Comparison of ENCODE assay signal across 21 cellular contexts in the genomic region with DNA sequence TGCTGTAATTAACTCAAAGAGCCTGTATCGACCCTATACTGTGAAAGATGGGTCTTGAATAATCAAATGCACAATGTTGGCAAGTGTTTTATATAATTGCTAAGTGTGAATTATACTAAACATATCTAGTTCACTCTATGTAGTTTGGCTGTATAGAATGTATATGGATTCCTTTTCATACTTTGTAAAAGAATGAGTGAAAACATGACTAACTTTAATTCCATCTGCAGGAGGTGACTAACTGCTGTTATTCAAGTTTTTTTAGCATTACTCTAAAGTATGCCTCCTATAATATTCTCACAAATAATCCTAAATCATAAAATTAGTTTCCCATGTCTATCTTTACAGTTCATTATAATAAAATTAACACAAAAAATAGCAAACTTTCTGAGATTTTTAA.
DNase-seq lines count a peak whose midpoint lies in the region; ATAC-seq, FAIRE-seq and TF ChIP-seq lines count a peak whose summit lies in the region.
"Had no signal": no experiment of that assay in that cellular context is flagged by ENCODE, and none has a peak within 500 bp of the region (broad histone marks: within the 10 kb centered on the region; RNA-seq: fewer than 3 reads in every experiment).

No MANE protein-coding gene starts in this region.

- H3K9me2 ChIP-seq in PC-3 (replicated peaks; ENCODE audit: low read length), result no peaks in the 10 kb centered on the region

- H3K9ac ChIP-seq in PC-3 (ENCODE audit: low read length) (peak overlapping the region; percentile 80), neural progenitor cell (no peak overlapping the region)
- H3K9ac ChIP-seq: BLaER1 treated with 17β-estradiol and CSF1 and Interleukin-3, amounts not matched to agents 10 nM and 100 nM had no signal

- no peak for FAIRE-seq in bronchial epithelial cell (lab: Jason Lieb, UNC)
- FAIRE-seq: A549, D721Med, G401.6, GM12891, GM19239 had no signal

- no peak overlapping the region for H3K4me3 Mint-ChIP-seq in neural progenitor cell
- H3K4me3 Mint-ChIP-seq: B cell; CD4-positive, alpha-beta T cell; CD8-positive, alpha-beta T cell had no signal

- no peaks in the 10 kb centered on the region for H3F3A ChIP-seq in PC-3 (ENCODE audit: low read length, unreplicated experiment)
- H3F3A ChIP-seq in neural progenitor cell (ENCODE audit: low read depth), result no peaks in the 10 kb centered on the region

- no peaks in the 10 kb centered on the region for H4K20me1 ChIP-seq in PC-3 (ENCODE audit: low read length)
- H4K20me1 ChIP-seq in neural progenitor cell (ENCODE audit: low read depth), result no peaks in the 10 kb centered on the region
- H4K20me1 ChIP-seq: BLaER1 treated with 17β-estradiol and CSF1 and Interleukin-3, amounts not matched to agents 10 nM and 100 nM had no signal

- DNase-seq in PC-3 (peak; percentile 37), bronchial epithelial cell (ENCODE audit: low read depth) (peak; percentile 10), neural progenitor cell (ENCODE audit: low spot score) (no peak), SIG-M5 (lab: John Stamatoyannopoulos, UW) (no peak)
- DNase-seq: AML-193; Caco-2; Calu3; CD4-positive, alpha-beta T cell; CD8-positive, alpha-beta T cell; DMS79 treated with DMSO at 0.1 percent for 48 hours; GF-D8 had no signal

- H3K4me1 Mint-ChIP-seq in neural progenitor cell, result no peaks in the 10 kb centered on the region
- H3K4me1 Mint-ChIP-seq: B cell had no signal

- H3K27ac Mint-ChIP-seq in neural progenitor cell, result no peak overlapping the region
- H3K27ac Mint-ChIP-seq: B cell; CD4-positive, alpha-beta T cell; CD8-positive, alpha-beta T cell had no signal

- H3K79me2 ChIP-seq in PC-3 (ENCODE audit: low read length) (no peaks in the 10 kb centered on the region), neural progenitor cell (ENCODE audit: low read depth) (no peaks in the 10 kb centered on the region)

- CTCF ChIA-PET in PC-3 (lab: Charles Lee), result no interaction called here

- H3K27me3 ChIP-seq in PC-3 (ENCODE audit: low read length) (no peaks in the 10 kb centered on the region), bronchial epithelial cell (ENCODE audit: control insufficient read depth, insufficient read depth, low read length) (no peaks in the 10 kb centered on the region), neural progenitor cell (no peaks in the 10 kb centered on the region)
- H3K27me3 ChIP-seq: BLaER1 treated with 17β-estradiol and CSF1 and Interleukin-3, amounts not matched to agents 10 nM and 100 nM had no signal

- peaks cover 2% of the 10 kb centered on the region for H3K27me3 Mint-ChIP-seq in neural progenitor cell (ENCODE audit: insufficient read depth, low read depth)
- H3K27me3 Mint-ChIP-seq: B cell; CD4-positive, alpha-beta T cell had no signal

- ATAC-seq in PC-3 (peak; percentile 78), HG02852 (IDR thresholded peaks at IDR 0.05; ENCODE audit: unreplicated experiment) (no peak)
- ATAC-seq: A549; CD8-positive, alpha-beta T cell had no signal

- no peaks in the 10 kb centered on the region for H3K36me3 Mint-ChIP-seq in neural progenitor cell
- H3K36me3 Mint-ChIP-seq: CD8-positive, alpha-beta T cell had no signal

- TF ChIP-seq CTCF in PC-3 (conservative IDR thresholded peaks at IDR 0.05; ENCODE audit: low read depth, low read length) (no peak), bronchial epithelial cell (IDR thresholded peaks at IDR 0.05; ENCODE audit: insufficient read depth, low read length, severe bottlenecking) (no peak), neural progenitor cell (IDR thresholded peaks at IDR 0.05) (no peak)

- no peaks in the 10 kb centered on the region for H3K36me3 ChIP-seq in PC-3 (ENCODE audit: low read depth, low read length)
- no peaks in the 10 kb centered on the region for H3K36me3 ChIP-seq in bronchial epithelial cell (ENCODE audit: control insufficient read depth, insufficient read depth, low read length)
- H3K36me3 ChIP-seq in neural progenitor cell, result no peaks in the 10 kb centered on the region
- H3K36me3 ChIP-seq: BLaER1 treated with 17β-estradiol and CSF1 and Interleukin-3, amounts not matched to agents 10 nM and 100 nM had no signal

- intact Hi-C loops in PC-3 (cut with micrococcal nuclease), result loop anchor here (2.0 to 5.0 kb wide), 3 partner anchors 16 to 70 kb away; no protein-coding TSS in a partner anchor

- no TSS peak for BruUV-seq in PC-3 (replicated peaks; lab: Mats Ljungman, UMichigan)

- H3K9me3 Mint-ChIP-seq in neural progenitor cell, result no peaks in the 10 kb centered on the region

- H3K4me2 ChIP-seq in PC-3 (ENCODE audit: low read length) (peak overlapping the region; percentile 82), neural progenitor cell (no peak overlapping the region)
- H3K4me2 ChIP-seq: A549; BLaER1 treated with 17β-estradiol and CSF1 and Interleukin-3, amounts not matched to agents 10 nM and 100 nM had no signal

- H3K4me1 ChIP-seq in PC-3 (ENCODE audit: insufficient read depth, low read length) (peaks cover 25% of the 10 kb centered on the region), neural progenitor cell (peaks cover 19% of the 10 kb centered on the region)
- H3K4me1 ChIP-seq: A549; BLaER1 treated with 17β-estradiol and CSF1 and Interleukin-3, amounts not matched to agents 10 nM and 100 nM; Caco-2 had no signal

- peak overlapping the region; percentile 93 for H3K27ac ChIP-seq in PC-3 (ENCODE audit: low read length)
- H3K27ac ChIP-seq in neural progenitor cell, result no peak overlapping the region
- H3K27ac ChIP-seq: 22Rv1; A549; BLaER1 treated with 17β-estradiol and CSF1 and Interleukin-3, amounts not matched to agents 10 nM and 100 nM; C4-2B had no signal

- POLR2A ChIA-PET in PC-3 (lab: Charles Lee; ENCODE audit: unreplicated experiment), result no interaction called here

- no peaks in the 10 kb centered on the region for H3K9me3 ChIP-seq in PC-3 (ENCODE audit: low read length)
- H3K9me3 ChIP-seq in neural progenitor cell (ENCODE audit: low read depth), result no peaks in the 10 kb centered on the region
- H3K9me3 ChIP-seq: A549; BLaER1 treated with 17β-estradiol and CSF1 and Interleukin-3, amounts not matched to agents 10 nM and 100 nM; Caco-2 had no signal

- peak overlapping the region; percentile 57 for H2AFZ ChIP-seq in PC-3 (ENCODE audit: low read length)
- H2AFZ ChIP-seq in neural progenitor cell (replicated peaks), result peak overlapping the region; percentile 42

- H3K4me3 ChIP-seq in PC-3 (ENCODE audit: low read length), result peak overlapping the region; percentile 54
- H3K4me3 ChIP-seq in bronchial epithelial cell (ENCODE audit: low read depth, low read length), result no peak overlapping the region
- no peak overlapping the region for H3K4me3 ChIP-seq in neural progenitor cell
- H3K4me3 ChIP-seq: A549; BLaER1 treated with 17β-estradiol and CSF1 and Interleukin-3, amounts not matched to agents 10 nM and 100 nM had no signal

Comparison
In these comparisons a context has a peak if more than half of its experiments do, and no peak if none do; other contexts are left out.
1. DNase-seq: peak in PC-3 (single experiment) and bronchial epithelial cell (single experiment); none in neural progenitor cell (single experiment) and SIG-M5 (single experiment).